Comparison of ENCODE assay signal across 25 cellular contexts in the genomic region with DNA sequence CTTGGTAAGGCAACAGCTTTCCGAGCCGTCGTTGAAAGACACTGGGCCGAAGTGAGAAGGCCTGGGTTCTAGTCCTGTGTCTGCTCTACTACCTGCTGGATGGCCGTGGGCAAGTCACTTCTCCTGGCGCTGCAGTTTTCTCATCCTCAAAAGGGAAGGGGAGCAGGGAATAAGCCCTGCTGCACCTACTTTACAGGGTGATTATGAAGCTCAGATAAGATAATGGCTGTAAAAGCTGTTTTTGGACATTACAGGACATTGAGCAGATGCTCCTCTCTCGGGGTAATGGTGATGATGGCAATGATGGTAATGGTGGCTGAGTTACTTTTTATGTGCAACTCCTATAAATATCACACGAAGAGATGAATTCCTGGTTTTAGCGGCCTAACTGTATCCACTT.
"Had no signal": no experiment of that assay in that cellular context is flagged by ENCODE, and none has a peak within 500 bp of the region (broad histone marks: within the 10 kb centered on the region; RNA-seq: fewer than 3 reads in every experiment).

No MANE protein-coding gene starts in this region.

- H3K4me1 ChIP-seq: stomach, testis, thyroid gland, tibial artery, transverse colon, upper lobe of right lung, uterus, vagina had no signal

- H3K9me3 ChIP-seq: stomach, suprapubic skin, testis, thoracic aorta, thyroid gland, tibial artery, tibial nerve, transverse colon, upper lobe of left lung, upper lobe of right lung, uterus, vagina had no signal

- H3K4me3 ChIP-seq: stomach, suprapubic skin, testis, thoracic aorta, thyroid gland, tibial artery, tibial nerve, transverse colon, upper lobe of left lung, upper lobe of right lung, uterus, vagina had no signal

- DNase-seq: stimulated activated CD4-positive, alpha-beta T cell treated with anti-CD3 and anti-CD28 coated beads, Interleukin-2, amount 100 ng/mL, for 48 hours; stimulated activated CD4-positive, alpha-beta T cell treated with anti-CD3 and anti-CD28 coated beads, Interleukin-4, amount 100 ng/mL, for 1 hour; stimulated activated CD4-positive, alpha-beta T cell treated with anti-CD3 and anti-CD28 coated beads, Interleukin-4, amount 100 ng/mL, for 24 hours; stimulated activated CD4-positive, alpha-beta T cell treated with anti-CD3 and anti-CD28 coated beads, Interleukin-4, amount 100 ng/mL, for 4 hours; stimulated activated CD8-positive, alpha-beta memory T cell treated with anti-CD3 and anti-CD28 coated beads, Interleukin-4, amount 100 ng/mL, for 48 hours; stimulated activated naive B cell treated with anti-CD40 and anti-IgM and Interleukin-4, amounts not matched to agents 10 μg/mL and 1 μg/mL and 100 μg/mL, for 72 hours; stimulated activated naive CD4-positive, alpha-beta T cell; stimulated activated naive CD4-positive, alpha-beta T cell treated with Interleukin-2 at 50 U/mL for 16 hours; stimulated activated naive CD8-positive, alpha-beta T cell treated with anti-CD3 and anti-CD28 coated beads, Interleukin-15, amount 100 ng/mL, for 72 hours; stimulated activated naive CD8-positive, alpha-beta T cell treated with anti-CD3 and anti-CD28 coated beads, Interleukin-15, Interleukin-2, amounts not matched to agents 100 U/mL and 50 U/mL, for 24 hours; stomach; substantia nigra; testis; thyroid gland; tibial artery; transverse colon; trophoblast cell; upper lobe of left lung; upper lobe of right lung; uterus had no signal

- ATAC-seq: stimulated activated effector memory CD8-positive, alpha-beta T cell treated with anti-CD3 and anti-CD28 coated beads, Interleukin-12 subunit alpha, Interleukin-12 subunit beta, amount 100 ng/mL, for 72 hours; stimulated activated naive B cell treated with anti-CD40 and anti-IgM and Interleukin-4, amounts not matched to agents 10 μg/mL and 1 μg/mL and 100 μg/mL, for 72 hours; stimulated activated naive CD8-positive, alpha-beta T cell treated with anti-CD3 and anti-CD28 coated beads, Interleukin-15, amount 100 ng/mL, for 72 hours; stimulated activated naive CD8-positive, alpha-beta T cell treated with anti-CD3 and anti-CD28 coated beads, Interleukin-15, Interleukin-2, amounts not matched to agents 100 U/mL and 50 U/mL, for 24 hours; upper lobe of right lung had no signal

- H3K36me3 ChIP-seq: stomach, suprapubic skin, thoracic aorta, thyroid gland, tibial artery, tibial nerve, transverse colon, upper lobe of left lung, upper lobe of right lung, uterus, vagina had no signal

- H3K27ac ChIP-seq: stomach, suprapubic skin, testis, thoracic aorta, thyroid gland, tibial artery, tibial nerve, transverse colon, upper lobe of left lung, upper lobe of right lung, uterus, vagina had no signal

- H3K27me3 ChIP-seq: stomach, suprapubic skin, testis, thyroid gland, tibial artery, tibial nerve, transverse colon, upper lobe of left lung, upper lobe of right lung, uterus, vagina had no signal
